Comparison of ENCODE assay signal across 13 cellular contexts in the genomic region with DNA sequence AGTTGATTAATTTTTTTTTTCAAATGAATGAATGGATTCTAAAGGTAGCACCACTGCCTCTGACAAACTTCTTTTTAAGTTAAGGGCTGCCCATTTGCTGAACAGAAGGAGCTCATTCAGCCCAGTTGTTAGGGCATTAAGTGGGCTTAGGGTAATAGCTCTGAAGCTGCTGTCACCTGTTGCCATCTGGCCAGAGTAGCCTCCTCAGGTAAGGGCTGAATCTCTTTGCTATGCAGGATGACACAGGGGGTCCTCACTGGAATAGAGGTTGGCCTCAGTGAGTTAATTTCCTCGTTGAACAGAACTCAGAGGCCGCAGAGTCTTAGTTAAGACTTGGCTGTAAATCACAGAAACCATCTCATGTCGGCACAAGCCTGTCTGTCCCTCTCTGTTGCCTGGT.
"Had no signal": no experiment of that assay in that cellular context is flagged by ENCODE, and none has a peak within 500 bp of the region (broad histone marks: within the 10 kb centered on the region; RNA-seq: fewer than 3 reads in every experiment).

No MANE protein-coding gene starts in this region.

- H3K4me3 Mint-ChIP-seq: activated naive CD4-positive, alpha-beta T cell treated with anti-CD3 and anti-CD28 coated beads, Interleukin-2, amount 10 ng/mL, durations not matched to agents 7 days and 5 days; endodermal cell; naive thymus-derived CD8-positive, alpha-beta T cell; T-helper 2 cell treated with Interferon-gamma antibody and Interleukin-4, amounts not matched to agents 5 μg/mL and 100 μg/mL, for 36 hours had no signal

- H3K9me3 Mint-ChIP-seq: activated naive CD4-positive, alpha-beta T cell treated with anti-CD3 and anti-CD28 coated beads, Interleukin-2, amount 10 ng/mL, durations not matched to agents 7 days and 5 days; endodermal cell; naive thymus-derived CD8-positive, alpha-beta T cell; T-helper 2 cell treated with Interferon-gamma antibody and Interleukin-4, amounts not matched to agents 5 μg/mL and 100 μg/mL, for 36 hours had no signal

- DNase-seq: activated naive CD4-positive, alpha-beta T cell treated with anti-CD3 and anti-CD28 coated beads, Interleukin-2, amount 10 ng/mL, durations not matched to agents 7 days and 5 days; activated T-cell treated with anti-CD3 and anti-CD28 coated beads for 4 hours; dorsolateral prefrontal cortex; endodermal cell; naive thymus-derived CD8-positive, alpha-beta T cell; occipital lobe; stimulated activated CD4-positive, alpha-beta T cell treated with anti-CD3 and anti-CD28 coated beads, Interleukin-15, amount 100 ng/mL, for 24 hours; stimulated activated CD4-positive, alpha-beta T cell treated with anti-CD3 and anti-CD28 coated beads, Interleukin-4, amount 100 ng/mL, for 1 hour; stimulated activated naive CD4-positive, alpha-beta T cell; tibial artery had no signal

- H3K36me3 Mint-ChIP-seq: activated naive CD4-positive, alpha-beta T cell treated with anti-CD3 and anti-CD28 coated beads, Interleukin-2, amount 10 ng/mL, durations not matched to agents 7 days and 5 days had no signal

- H3K9me3 ChIP-seq: right atrium auricular region, tibial artery had no signal

- H3K27me3 Mint-ChIP-seq: activated naive CD4-positive, alpha-beta T cell treated with anti-CD3 and anti-CD28 coated beads, Interleukin-2, amount 10 ng/mL, durations not matched to agents 7 days and 5 days; naive thymus-derived CD8-positive, alpha-beta T cell had no signal

- H3K27me3 ChIP-seq: dorsolateral prefrontal cortex, right atrium auricular region, tibial artery had no signal

- H3K36me3 ChIP-seq: right atrium auricular region, tibial artery had no signal

- H3K4me3 ChIP-seq: dorsolateral prefrontal cortex, right atrium auricular region, skin epidermis, tibial artery had no signal

- H3K27ac Mint-ChIP-seq: activated naive CD4-positive, alpha-beta T cell treated with anti-CD3 and anti-CD28 coated beads, Interleukin-2, amount 10 ng/mL, durations not matched to agents 7 days and 5 days; endodermal cell; T-helper 2 cell treated with Interferon-gamma antibody and Interleukin-4, amounts not matched to agents 5 μg/mL and 100 μg/mL, for 36 hours had no signal

- H3K27ac ChIP-seq: right atrium auricular region, skin epidermis, tibial artery had no signal

- H3K4me1 Mint-ChIP-seq: activated naive CD4-positive, alpha-beta T cell treated with anti-CD3 and anti-CD28 coated beads, Interleukin-2, amount 10 ng/mL, durations not matched to agents 7 days and 5 days had no signal
